9 cellular contexts compared by ENCODE assay signal in the genomic region with DNA sequence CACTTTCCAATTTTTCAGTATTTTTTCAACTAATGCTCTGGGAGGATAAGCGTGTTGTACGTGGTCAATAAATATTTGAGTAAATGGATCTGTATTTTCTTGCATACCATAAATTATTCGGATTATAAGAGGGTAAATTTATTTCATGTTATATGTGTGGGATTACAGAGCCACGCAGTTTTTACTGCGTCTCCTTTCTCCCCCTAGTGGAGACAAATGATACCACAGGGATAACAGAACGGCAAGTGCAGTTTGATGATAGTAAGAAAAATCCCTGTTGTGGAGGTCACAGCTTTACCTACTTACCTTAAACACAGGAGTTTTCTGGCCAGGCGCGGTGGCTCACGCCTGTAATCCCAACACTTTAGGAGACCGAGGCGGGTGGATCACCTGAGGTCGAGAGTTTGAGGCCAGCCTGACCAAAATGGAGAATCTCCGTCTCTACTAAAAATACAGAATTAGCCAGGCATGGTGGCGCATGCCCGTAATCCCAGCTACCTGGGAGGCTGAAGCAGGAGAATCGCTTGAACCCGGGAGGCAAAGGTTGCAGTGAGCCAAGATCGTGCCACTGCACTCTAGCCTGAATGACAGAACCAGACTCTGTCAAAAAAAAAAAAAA. TPM values are rescaled to one million over a fixed set of nuclear protein-coding genes. Genes with fewer than 3 reads are reported as not detected.
DNase-seq lines count a peak whose midpoint lies in the region; ATAC-seq and TF ChIP-seq lines count a peak whose summit lies in the region.
"Had no signal": no experiment of that assay in that cellular context is flagged by ENCODE, and none has a peak within 500 bp of the region (broad histone marks: within the 10 kb centered on the region; RNA-seq: fewer than 3 reads in every experiment).

No MANE protein-coding gene starts in this region.

- no peak overlapping the region for H3K4me3 ChIP-seq in Loucy (ENCODE audit: low read length, poor library complexity, severe bottlenecking)

- no peaks in the 10 kb centered on the region for H3K9me3 ChIP-seq in Loucy (ENCODE audit: insufficient read depth, low read depth, low read length)

- no peak overlapping the region for H3K4me2 ChIP-seq in Loucy (ENCODE audit: low read depth, low read length, poor library complexity, severe bottlenecking)

- peaks cover 15% of the 10 kb centered on the region for H3K27me3 Mint-ChIP-seq in central memory CD8-positive, alpha-beta T cell
- H3K27me3 Mint-ChIP-seq in nephron (ENCODE audit: low read depth): peaks cover 15% of the 10 kb centered on the region

- H3K4me1 ChIP-seq in Loucy (ENCODE audit: insufficient read depth, low read length, poor library complexity, severe bottlenecking): no peaks in the 10 kb centered on the region

- ATAC-seq in central memory CD8-positive, alpha-beta T cell (replicated peaks; ENCODE audit: extremely low read depth, poor library complexity, severe bottlenecking): peak; percentile 32
- ATAC-seq in GM19328 (IDR thresholded peaks at IDR 0.05; ENCODE audit: unreplicated experiment) (no peak), HG03439 (IDR thresholded peaks at IDR 0.05; ENCODE audit: unreplicated experiment) (no peak), omental fat pad (ENCODE audit: low FRiP score) (no peak)

- no peak overlapping the region for H3K4me3 Mint-ChIP-seq in central memory CD8-positive, alpha-beta T cell
- H3K4me3 Mint-ChIP-seq in nephron: no peak overlapping the region

- H3K4me1 Mint-ChIP-seq in central memory CD8-positive, alpha-beta T cell: peaks cover 23% of the 10 kb centered on the region
- H3K4me1 Mint-ChIP-seq in nephron: no peaks in the 10 kb centered on the region

- peak; percentile 68 for TF ChIP-seq CTCF in Loucy (conservative IDR thresholded peaks at IDR 0.05; ENCODE audit: low read length)
- TF ChIP-seq CTCF in nephron (IDR thresholded peaks at IDR 0.05; ENCODE audit: unreplicated experiment in 3 of 3): peak; percentile 67 to 79 (median 71)
- TF ChIP-seq CTCF in omental fat pad (IDR thresholded peaks at IDR 0.05): no peak

- no peaks in the 10 kb centered on the region for H3K79me2 ChIP-seq in Loucy (ENCODE audit: insufficient read depth, low read length)

- no peak overlapping the region for H2AFZ ChIP-seq in Loucy (ENCODE audit: low read length)

- no peaks in the 10 kb centered on the region for H3K9me3 Mint-ChIP-seq in central memory CD8-positive, alpha-beta T cell
- H3K9me3 Mint-ChIP-seq in nephron: peaks cover 9% of the 10 kb centered on the region

- DNase-seq in NCI-H146 (lab: John Stamatoyannopoulos, UW) (peak; percentile 18), NCI-H146 treated with DMSO at 0.1 percent for 48 hours (lab: John Stamatoyannopoulos, UW; ENCODE audit: unreplicated experiment) (no peak), omental fat pad (ENCODE audit: low spot score) (no peak)
- DNase-seq in central memory CD8-positive, alpha-beta T cell (ENCODE audit: low spot score in 2 of 2): no peak
- DNase-seq: activated CD4-positive, CD25-positive, alpha-beta regulatory T cell had no signal

- peak overlapping the region; percentile 35 for H3K27ac Mint-ChIP-seq in central memory CD8-positive, alpha-beta T cell (ENCODE audit: low read depth)
- no peak overlapping the region for H3K27ac Mint-ChIP-seq in nephron

- no peaks in the 10 kb centered on the region for H3K27me3 ChIP-seq in Loucy (ENCODE audit: insufficient read depth, low read length, poor library complexity, severe bottlenecking)

- H3K36me3 Mint-ChIP-seq in central memory CD8-positive, alpha-beta T cell (ENCODE audit: insufficient read depth): peaks cover 2% of the 10 kb centered on the region
- no peaks in the 10 kb centered on the region for H3K36me3 Mint-ChIP-seq in nephron (ENCODE audit: low read depth)

- H4K20me1 ChIP-seq in Loucy (ENCODE audit: insufficient read depth, low read length, poor library complexity, severe bottlenecking): no peaks in the 10 kb centered on the region

- H3F3A ChIP-seq in Loucy (ENCODE audit: low read depth): no peaks in the 10 kb centered on the region

- no peak overlapping the region for H3K9ac ChIP-seq in Loucy (ENCODE audit: low read depth, low read length, poor library complexity, severe bottlenecking)

- H3K36me3 ChIP-seq in Loucy (ENCODE audit: insufficient read depth, low read length): no peaks in the 10 kb centered on the region

- no peaks in the 10 kb centered on the region for H3K9me2 ChIP-seq in Loucy (replicated peaks; ENCODE audit: low read depth, low read length)

RNA-seq across cellular contexts. Expression of gene MBD3L2B, which starts 16.8 kb away (rescaled TPM):
- not detected for total RNA-seq in omental fat pad

RNA-seq across cellular contexts. Expression of gene MBD3L5, which starts 26.0 kb away (rescaled TPM):
- total RNA-seq in omental fat pad: not detected

RNA-seq across cellular contexts. Expression of gene MBD3L4, which starts 35.6 kb away (rescaled TPM):
- not detected for total RNA-seq in omental fat pad

RNA-seq across cellular contexts. Expression of gene MBD3L2, which starts 44.7 kb away (rescaled TPM):
- total RNA-seq in omental fat pad: not detected

RNA-seq across cellular contexts. Expression of gene MBD3L3, which starts 54.1 kb away (rescaled TPM):
- total RNA-seq in omental fat pad: not detected

Comparison
In these comparisons a context has a peak if more than half of its experiments do, and no peak if none do; other contexts are left out.
1. CTCF ChIP-seq: peak in Loucy (single experiment) and nephron (3 of 3); none in omental fat pad (0 of 3).